1 cellular context compared by ENCODE assay signal in the genomic region with DNA sequence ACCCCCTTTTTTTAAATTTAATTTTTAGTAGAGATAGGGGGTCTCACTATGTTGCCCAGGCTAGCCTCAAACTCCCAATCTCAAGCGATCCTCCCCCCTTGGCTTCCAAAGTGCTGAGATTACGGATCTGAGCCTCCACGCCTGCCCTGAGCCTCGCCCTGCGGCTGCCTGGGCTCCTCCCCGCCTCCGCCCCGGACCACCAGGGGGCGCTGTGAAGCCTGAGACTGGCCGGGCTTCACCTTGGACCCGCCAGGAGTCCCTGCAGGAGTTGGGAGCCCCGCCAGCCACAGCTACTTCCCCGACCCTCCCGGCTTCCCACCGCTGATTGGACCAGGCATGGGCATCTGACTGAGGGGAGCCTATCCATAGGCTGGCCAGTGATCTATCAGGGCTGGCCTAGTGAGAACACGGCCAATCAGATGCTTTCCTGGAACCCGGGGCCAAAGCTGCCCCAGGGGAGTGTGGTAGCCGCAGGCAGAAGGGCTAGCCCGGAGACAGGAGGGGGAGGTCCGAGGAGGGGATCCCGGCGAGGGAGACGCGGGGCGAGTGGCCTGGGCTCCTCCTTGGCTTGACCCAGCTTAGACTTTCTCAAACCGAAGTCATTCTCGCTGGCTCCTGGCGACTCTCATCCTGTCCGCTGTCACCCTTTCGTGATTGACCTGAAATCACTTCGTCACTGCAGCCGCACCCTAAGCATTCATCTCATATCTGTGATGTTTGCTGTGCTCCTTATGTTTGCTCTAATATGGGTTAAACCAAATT.
TF ChIP-seq lines count a peak whose summit lies in the region.

No MANE protein-coding gene starts in this region.

TF ChIP-seq in HepG2, 621 proteins besides CTCF, POLR2A, EP300 and RAD21 (continued from another document and continues in another):
- TF ChIP-seq, protein P1, sequence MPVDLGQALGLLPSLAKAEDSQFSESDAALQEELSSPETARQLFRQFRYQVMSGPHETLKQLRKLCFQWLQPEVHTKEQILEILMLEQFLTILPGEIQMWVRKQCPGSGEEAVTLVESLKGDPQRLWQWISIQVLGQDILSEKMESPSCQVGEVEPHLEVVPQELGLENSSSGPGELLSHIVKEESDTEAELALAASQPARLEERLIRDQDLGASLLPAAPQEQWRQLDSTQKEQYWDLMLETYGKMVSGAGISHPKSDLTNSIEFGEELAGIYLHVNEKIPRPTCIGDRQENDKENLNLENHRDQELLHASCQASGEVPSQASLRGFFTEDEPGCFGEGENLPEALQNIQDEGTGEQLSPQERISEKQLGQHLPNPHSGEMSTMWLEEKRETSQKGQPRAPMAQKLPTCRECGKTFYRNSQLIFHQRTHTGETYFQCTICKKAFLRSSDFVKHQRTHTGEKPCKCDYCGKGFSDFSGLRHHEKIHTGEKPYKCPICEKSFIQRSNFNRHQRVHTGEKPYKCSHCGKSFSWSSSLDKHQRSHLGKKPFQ (CRISPR knock-in tag; IDR thresholded peaks at IDR 0.05; ENCODE audit: insufficient replicate concordance): no peak
- TF ChIP-seq, protein P2, sequence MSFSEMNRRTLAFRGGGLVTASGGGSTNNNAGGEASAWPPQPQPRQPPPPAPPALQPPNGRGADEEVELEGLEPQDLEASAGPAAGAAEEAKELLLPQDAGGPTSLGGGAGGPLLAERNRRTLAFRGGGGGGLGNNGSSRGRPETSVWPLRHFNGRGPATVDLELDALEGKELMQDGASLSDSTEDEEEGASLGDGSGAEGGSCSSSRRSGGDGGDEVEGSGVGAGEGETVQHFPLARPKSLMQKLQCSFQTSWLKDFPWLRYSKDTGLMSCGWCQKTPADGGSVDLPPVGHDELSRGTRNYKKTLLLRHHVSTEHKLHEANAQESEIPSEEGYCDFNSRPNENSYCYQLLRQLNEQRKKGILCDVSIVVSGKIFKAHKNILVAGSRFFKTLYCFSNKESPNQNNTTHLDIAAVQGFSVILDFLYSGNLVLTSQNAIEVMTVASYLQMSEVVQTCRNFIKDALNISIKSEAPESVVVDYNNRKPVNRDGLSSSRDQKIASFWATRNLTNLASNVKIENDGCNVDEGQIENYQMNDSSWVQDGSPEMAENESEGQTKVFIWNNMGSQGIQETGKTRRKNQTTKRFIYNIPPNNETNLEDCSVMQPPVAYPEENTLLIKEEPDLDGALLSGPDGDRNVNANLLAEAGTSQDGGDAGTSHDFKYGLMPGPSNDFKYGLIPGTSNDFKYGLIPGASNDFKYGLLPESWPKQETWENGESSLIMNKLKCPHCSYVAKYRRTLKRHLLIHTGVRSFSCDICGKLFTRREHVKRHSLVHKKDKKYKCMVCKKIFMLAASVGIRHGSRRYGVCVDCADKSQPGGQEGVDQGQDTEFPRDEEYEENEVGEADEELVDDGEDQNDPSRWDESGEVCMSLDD (CRISPR knock-in tag; IDR thresholded peaks at IDR 0.05; ENCODE audit: borderline replicate concordance): no peak
- peak; percentile 89 for TF ChIP-seq POGZ (CRISPR knock-in tag; IDR thresholded peaks at IDR 0.05)
- TF ChIP-seq TEAD3 (CRISPR knock-in tag; optimal IDR thresholded peaks at IDR 0.05; ENCODE audit: borderline replicate concordance): peak; percentile 61
- TF ChIP-seq ZNF160 (CRISPR knock-in tag; IDR thresholded peaks at IDR 0.05): 0 out of 2 replicates have a peak, but pooled peaks have one; percentile 39
- peak; percentile 81 for TF ChIP-seq SAP130 (CRISPR knock-in tag; IDR thresholded peaks at IDR 0.05; ENCODE audit: low read depth)
- TF ChIP-seq ZFP62 (CRISPR knock-in tag; IDR thresholded peaks at IDR 0.05): no peak
- no peak for TF ChIP-seq FLYWCH1 (CRISPR knock-in tag; IDR thresholded peaks at IDR 0.05)
- TF ChIP-seq HNF4A (CRISPR knock-in tag; IDR thresholded peaks at IDR 0.05): peak; percentile 51; the same call in 1 of the 2 replicates
- TF ChIP-seq ZIK1 (CRISPR knock-in tag; IDR thresholded peaks at IDR 0.05; ENCODE audit: borderline replicate concordance, low read depth): peak; percentile 30; the same call in 1 of the 2 replicates
- TF ChIP-seq BCL6 (CRISPR knock-in tag; IDR thresholded peaks at IDR 0.05): peak; percentile 49; the same call in 1 of the 2 replicates
- TF ChIP-seq, protein P3, sequence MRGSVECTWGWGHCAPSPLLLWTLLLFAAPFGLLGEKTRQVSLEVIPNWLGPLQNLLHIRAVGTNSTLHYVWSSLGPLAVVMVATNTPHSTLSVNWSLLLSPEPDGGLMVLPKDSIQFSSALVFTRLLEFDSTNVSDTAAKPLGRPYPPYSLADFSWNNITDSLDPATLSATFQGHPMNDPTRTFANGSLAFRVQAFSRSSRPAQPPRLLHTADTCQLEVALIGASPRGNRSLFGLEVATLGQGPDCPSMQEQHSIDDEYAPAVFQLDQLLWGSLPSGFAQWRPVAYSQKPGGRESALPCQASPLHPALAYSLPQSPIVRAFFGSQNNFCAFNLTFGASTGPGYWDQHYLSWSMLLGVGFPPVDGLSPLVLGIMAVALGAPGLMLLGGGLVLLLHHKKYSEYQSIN (CRISPR knock-in tag; IDR thresholded peaks at IDR 0.05; ENCODE audit: borderline replicate concordance): no peak
- TF ChIP-seq FOXM1 (CRISPR knock-in tag; IDR thresholded peaks at IDR 0.05): no peak
- TF ChIP-seq, protein P4, sequence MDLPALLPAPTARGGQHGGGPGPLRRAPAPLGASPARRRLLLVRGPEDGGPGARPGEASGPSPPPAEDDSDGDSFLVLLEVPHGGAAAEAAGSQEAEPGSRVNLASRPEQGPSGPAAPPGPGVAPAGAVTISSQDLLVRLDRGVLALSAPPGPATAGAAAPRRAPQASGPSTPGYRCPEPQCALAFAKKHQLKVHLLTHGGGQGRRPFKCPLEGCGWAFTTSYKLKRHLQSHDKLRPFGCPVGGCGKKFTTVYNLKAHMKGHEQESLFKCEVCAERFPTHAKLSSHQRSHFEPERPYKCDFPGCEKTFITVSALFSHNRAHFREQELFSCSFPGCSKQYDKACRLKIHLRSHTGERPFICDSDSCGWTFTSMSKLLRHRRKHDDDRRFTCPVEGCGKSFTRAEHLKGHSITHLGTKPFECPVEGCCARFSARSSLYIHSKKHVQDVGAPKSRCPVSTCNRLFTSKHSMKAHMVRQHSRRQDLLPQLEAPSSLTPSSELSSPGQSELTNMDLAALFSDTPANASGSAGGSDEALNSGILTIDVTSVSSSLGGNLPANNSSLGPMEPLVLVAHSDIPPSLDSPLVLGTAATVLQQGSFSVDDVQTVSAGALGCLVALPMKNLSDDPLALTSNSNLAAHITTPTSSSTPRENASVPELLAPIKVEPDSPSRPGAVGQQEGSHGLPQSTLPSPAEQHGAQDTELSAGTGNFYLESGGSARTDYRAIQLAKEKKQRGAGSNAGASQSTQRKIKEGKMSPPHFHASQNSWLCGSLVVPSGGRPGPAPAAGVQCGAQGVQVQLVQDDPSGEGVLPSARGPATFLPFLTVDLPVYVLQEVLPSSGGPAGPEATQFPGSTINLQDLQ (CRISPR knock-in tag; IDR thresholded peaks at IDR 0.05): no peak
- no peak for TF ChIP-seq ZFP37 (CRISPR knock-in tag; IDR thresholded peaks at IDR 0.05; ENCODE audit: borderline replicate concordance)
- no peak for TF ChIP-seq ZNF557 (CRISPR knock-in tag; IDR thresholded peaks at IDR 0.05)
- TF ChIP-seq ZNF569 (CRISPR knock-in tag; IDR thresholded peaks at IDR 0.05; ENCODE audit: borderline replicate concordance): no peak
- TF ChIP-seq, protein P5, sequence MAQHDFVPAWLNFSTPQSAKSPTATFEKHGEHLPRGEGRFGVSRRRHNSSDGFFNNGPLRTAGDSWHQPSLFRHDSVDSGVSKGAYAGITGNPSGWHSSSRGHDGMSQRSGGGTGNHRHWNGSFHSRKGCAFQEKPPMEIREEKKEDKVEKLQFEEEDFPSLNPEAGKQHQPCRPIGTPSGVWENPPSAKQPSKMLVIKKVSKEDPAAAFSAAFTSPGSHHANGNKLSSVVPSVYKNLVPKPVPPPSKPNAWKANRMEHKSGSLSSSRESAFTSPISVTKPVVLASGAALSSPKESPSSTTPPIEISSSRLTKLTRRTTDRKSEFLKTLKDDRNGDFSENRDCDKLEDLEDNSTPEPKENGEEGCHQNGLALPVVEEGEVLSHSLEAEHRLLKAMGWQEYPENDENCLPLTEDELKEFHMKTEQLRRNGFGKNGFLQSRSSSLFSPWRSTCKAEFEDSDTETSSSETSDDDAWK (CRISPR knock-in tag; IDR thresholded peaks at IDR 0.05): no peak
- peak; percentile 63 for TF ChIP-seq RXRA (CRISPR knock-in tag; IDR thresholded peaks at IDR 0.05)
- TF ChIP-seq ZNF878 (CRISPR knock-in tag; IDR thresholded peaks at IDR 0.05): no peak
- TF ChIP-seq ZNF124 (CRISPR knock-in tag; IDR thresholded peaks at IDR 0.05): peak; percentile 65; the same call in 1 of the 2 replicates
- no peak for TF ChIP-seq SUZ12 (IDR thresholded peaks at IDR 0.05; ENCODE audit: low read depth, low read length)
- no peak for TF ChIP-seq ZNF317 (CRISPR knock-in tag; IDR thresholded peaks at IDR 0.05)
- peak; percentile 81; the same call in 1 of the 2 replicates for TF ChIP-seq ZKSCAN8 (CRISPR knock-in tag; IDR thresholded peaks at IDR 0.05; ENCODE audit: borderline replicate concordance)
- TF ChIP-seq, protein P6, sequence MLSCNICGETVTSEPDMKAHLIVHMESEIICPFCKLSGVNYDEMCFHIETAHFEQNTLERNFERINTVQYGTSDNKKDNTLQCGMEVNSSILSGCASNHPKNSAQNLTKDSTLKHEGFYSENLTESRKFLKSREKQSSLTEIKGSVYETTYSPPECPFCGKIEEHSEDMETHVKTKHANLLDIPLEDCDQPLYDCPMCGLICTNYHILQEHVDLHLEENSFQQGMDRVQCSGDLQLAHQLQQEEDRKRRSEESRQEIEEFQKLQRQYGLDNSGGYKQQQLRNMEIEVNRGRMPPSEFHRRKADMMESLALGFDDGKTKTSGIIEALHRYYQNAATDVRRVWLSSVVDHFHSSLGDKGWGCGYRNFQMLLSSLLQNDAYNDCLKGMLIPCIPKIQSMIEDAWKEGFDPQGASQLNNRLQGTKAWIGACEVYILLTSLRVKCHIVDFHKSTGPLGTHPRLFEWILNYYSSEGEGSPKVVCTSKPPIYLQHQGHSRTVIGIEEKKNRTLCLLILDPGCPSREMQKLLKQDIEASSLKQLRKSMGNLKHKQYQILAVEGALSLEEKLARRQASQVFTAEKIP (CRISPR knock-in tag; IDR thresholded peaks at IDR 0.05; ENCODE audit: borderline replicate concordance): no peak
- no peak for TF ChIP-seq KLF9 (CRISPR knock-in tag; IDR thresholded peaks at IDR 0.05; ENCODE audit: low read depth)
- TF ChIP-seq, protein P7, sequence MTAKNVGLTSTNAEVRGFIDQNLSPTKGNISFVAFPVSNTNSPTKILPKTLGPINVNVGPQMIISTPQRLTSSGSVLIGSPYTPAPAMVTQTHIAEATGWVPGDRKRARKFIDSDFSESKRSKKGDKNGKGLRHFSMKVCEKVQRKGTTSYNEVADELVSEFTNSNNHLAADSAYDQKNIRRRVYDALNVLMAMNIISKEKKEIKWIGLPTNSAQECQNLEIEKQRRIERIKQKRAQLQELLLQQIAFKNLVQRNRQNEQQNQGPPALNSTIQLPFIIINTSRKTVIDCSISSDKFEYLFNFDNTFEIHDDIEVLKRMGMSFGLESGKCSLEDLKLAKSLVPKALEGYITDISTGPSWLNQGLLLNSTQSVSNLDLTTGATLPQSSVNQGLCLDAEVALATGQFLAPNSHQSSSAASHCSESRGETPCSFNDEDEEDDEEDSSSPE (CRISPR knock-in tag; IDR thresholded peaks at IDR 0.05): peak; percentile 74
- TF ChIP-seq FOXK1 (CRISPR knock-in tag; IDR thresholded peaks at IDR 0.05; ENCODE audit: borderline replicate concordance, low read depth): no peak; the same call in 1 of the 2 replicates
- TF ChIP-seq, protein P8, sequence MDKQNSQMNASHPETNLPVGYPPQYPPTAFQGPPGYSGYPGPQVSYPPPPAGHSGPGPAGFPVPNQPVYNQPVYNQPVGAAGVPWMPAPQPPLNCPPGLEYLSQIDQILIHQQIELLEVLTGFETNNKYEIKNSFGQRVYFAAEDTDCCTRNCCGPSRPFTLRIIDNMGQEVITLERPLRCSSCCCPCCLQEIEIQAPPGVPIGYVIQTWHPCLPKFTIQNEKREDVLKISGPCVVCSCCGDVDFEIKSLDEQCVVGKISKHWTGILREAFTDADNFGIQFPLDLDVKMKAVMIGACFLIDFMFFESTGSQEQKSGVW (CRISPR knock-in tag; IDR thresholded peaks at IDR 0.05; ENCODE audit: borderline replicate concordance): no peak
- no peak for TF ChIP-seq ZNF841 (CRISPR knock-in tag; IDR thresholded peaks at IDR 0.05; ENCODE audit: borderline replicate concordance)
- no peak for TF ChIP-seq TCF12 (IDR thresholded peaks at IDR 0.05)
- peak; percentile 67; the same call in 1 of the 2 replicates for TF ChIP-seq TCF12 (CRISPR knock-in tag; IDR thresholded peaks at IDR 0.05)
- peak; percentile 77; the same call in 1 of the 2 replicates for TF ChIP-seq SALL2 (CRISPR knock-in tag; IDR thresholded peaks at IDR 0.05)
- peak; percentile 75 for TF ChIP-seq TBX2 (CRISPR knock-in tag; IDR thresholded peaks at IDR 0.05; ENCODE audit: borderline replicate concordance)
- no peak for TF ChIP-seq MATR3 (CRISPR knock-in tag; IDR thresholded peaks at IDR 0.05)
- no peak; the same call in 1 of the 2 replicates for TF ChIP-seq TOPORS (CRISPR knock-in tag; IDR thresholded peaks at IDR 0.05)
- TF ChIP-seq ZBTB8A (CRISPR knock-in tag; IDR thresholded peaks at IDR 0.05; ENCODE audit: borderline replicate concordance, low read depth): no peak
- no peak for TF ChIP-seq NR3C1 (CRISPR knock-in tag; IDR thresholded peaks at IDR 0.05)
- no peak for TF ChIP-seq U2AF2 (IDR thresholded peaks at IDR 0.05; ENCODE audit: low read depth, low read length)
- peak; percentile 80 for TF ChIP-seq RAD51 (IDR thresholded peaks at IDR 0.05; ENCODE audit: borderline replicate concordance)
- no peak for TF ChIP-seq HDAC6 (IDR thresholded peaks at IDR 0.05; ENCODE audit: low read depth, low read length)
- no peak for TF ChIP-seq NPAS2 (CRISPR knock-in tag; IDR thresholded peaks at IDR 0.05; ENCODE audit: borderline replicate concordance)
- TF ChIP-seq, protein P9, sequence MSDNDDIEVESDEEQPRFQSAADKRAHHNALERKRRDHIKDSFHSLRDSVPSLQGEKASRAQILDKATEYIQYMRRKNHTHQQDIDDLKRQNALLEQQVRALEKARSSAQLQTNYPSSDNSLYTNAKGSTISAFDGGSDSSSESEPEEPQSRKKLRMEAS (IDR thresholded peaks at IDR 0.05): peak; percentile 80
- TF ChIP-seq STAG1 (CRISPR knock-in tag; IDR thresholded peaks at IDR 0.05): peak; percentile 93
- TF ChIP-seq, protein P10, sequence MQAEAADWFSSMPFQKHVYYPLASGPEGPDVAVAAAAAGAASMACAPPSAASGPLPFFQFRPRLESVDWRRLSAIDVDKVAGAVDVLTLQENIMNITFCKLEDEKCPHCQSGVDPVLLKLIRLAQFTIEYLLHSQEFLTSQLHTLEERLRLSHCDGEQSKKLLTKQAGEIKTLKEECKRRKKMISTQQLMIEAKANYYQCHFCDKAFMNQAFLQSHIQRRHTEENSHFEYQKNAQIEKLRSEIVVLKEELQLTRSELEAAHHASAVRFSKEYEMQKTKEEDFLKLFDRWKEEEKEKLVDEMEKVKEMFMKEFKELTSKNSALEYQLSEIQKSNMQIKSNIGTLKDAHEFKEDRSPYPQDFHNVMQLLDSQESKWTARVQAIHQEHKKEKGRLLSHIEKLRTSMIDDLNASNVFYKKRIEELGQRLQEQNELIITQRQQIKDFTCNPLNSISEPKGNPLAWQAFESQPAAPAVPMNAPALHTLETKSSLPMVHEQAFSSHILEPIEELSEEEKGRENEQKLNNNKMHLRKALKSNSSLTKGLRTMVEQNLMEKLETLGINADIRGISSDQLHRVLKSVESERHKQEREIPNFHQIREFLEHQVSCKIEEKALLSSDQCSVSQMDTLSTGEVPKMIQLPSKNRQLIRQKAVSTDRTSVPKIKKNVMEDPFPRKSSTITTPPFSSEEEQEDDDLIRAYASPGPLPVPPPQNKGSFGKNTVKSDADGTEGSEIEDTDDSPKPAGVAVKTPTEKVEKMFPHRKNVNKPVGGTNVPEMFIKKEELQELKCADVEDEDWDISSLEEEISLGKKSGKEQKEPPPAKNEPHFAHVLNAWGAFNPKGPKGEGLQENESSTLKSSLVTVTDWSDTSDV (CRISPR knock-in tag; IDR thresholded peaks at IDR 0.05): no peak
- TF ChIP-seq KLF12 (CRISPR knock-in tag; IDR thresholded peaks at IDR 0.05; ENCODE audit: borderline replicate concordance): no peak
- TF ChIP-seq ZNF589 (CRISPR knock-in tag; conservative IDR thresholded peaks at IDR 0.05): no peak; the same call in 1 of the 2 replicates
